In the genomic region with DNA sequence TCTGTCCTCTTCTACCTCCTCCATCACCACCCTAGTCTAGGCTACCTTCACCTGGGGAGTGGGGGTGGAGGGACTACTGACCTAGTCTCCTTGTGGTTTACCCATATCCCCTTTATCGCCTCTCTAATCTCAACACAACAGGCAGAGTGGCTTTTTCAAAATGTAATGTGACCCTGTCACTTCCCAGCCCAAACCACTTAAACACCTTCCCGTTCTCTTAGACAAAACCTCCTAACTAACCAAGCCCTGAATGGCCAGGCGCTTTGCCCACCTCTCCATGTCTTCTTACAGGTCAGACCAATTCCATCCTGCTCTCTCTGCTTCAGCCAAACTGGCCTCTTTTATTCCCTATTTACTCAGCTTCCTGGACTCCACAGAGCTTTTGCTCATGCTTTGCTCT, we compare ENCODE assay signal across 7 cellular contexts. TPM values are rescaled to one million over a fixed set of nuclear protein-coding genes. Genes with fewer than 3 reads are reported as not detected.
DNase-seq lines count a peak whose midpoint lies in the region; ATAC-seq, FAIRE-seq and TF ChIP-seq lines count a peak whose summit lies in the region.
"Not testable (repeated sequence)": the region's sequence is repeated elsewhere in the genome, so short reads cannot be mapped to it uniquely, and the experiment has no call there.

No MANE protein-coding gene starts in this region.

- intact Hi-C loops in activated CD4-positive, alpha-beta T cell treated with anti-CD3 and anti-CD28 coated beads for 36 hours (cut with DNase I, micrococcal nuclease) = loop anchor here in 1 of 2 experiments (10.0 kb wide), 1 partner anchor 112 kb away; no protein-coding TSS in a partner anchor
- intact Hi-C loops in activated T-helper 1 cell treated with anti-CD3 and anti-CD28 coated beads, Interleukin-12 subunit alpha, Interleukin-12 subunit beta, Interleukin-2, Interleukin-4 antibody, amounts not matched to agents 30 ng/mL and 10 ng/mL and 1 ng/mL, durations not matched to agents 14 hours and 24 hours and 36 hours (cut with micrococcal nuclease); K562 (cut with micrococcal nuclease): not testable (repeated sequence)

- H3K4me3 Mint-ChIP-seq in H9 = peak overlapping the region; percentile 41 to 64
- peak overlapping the region; percentile 49 for H3K4me3 Mint-ChIP-seq in activated CD4-positive, alpha-beta T cell treated with anti-CD3 and anti-CD28 coated beads for 36 hours
- H3K4me3 Mint-ChIP-seq in activated T-helper 1 cell treated with anti-CD3 and anti-CD28 coated beads, Interleukin-12 subunit alpha, Interleukin-12 subunit beta, Interleukin-2, Interleukin-4 antibody, amounts not matched to agents 30 ng/mL and 10 ng/mL and 1 ng/mL, durations not matched to agents 14 hours and 24 hours and 36 hours = peak overlapping the region; percentile 77
- peak overlapping the region; percentile 81 for H3K4me3 Mint-ChIP-seq in memory B cell

- not testable (repeated sequence) for DNase-seq in H9; activated CD4-positive, alpha-beta T cell treated with anti-CD3 and anti-CD28 coated beads for 36 hours; activated T-helper 1 cell treated with anti-CD3 and anti-CD28 coated beads, Interleukin-12 subunit alpha, Interleukin-12 subunit beta, Interleukin-2, Interleukin-4 antibody, amounts not matched to agents 30 ng/mL and 10 ng/mL and 1 ng/mL, durations not matched to agents 14 hours and 24 hours and 36 hours (ENCODE audit: low spot score); K562 (ENCODE audit: extremely low read depth in 1 of 4, low spot score in 3 of 4); memory B cell (ENCODE audit: low spot score in 2 of 2)
- DNase-seq in OCI-M1 (lab: John Stamatoyannopoulos, UW) = peak; percentile 35

- H2BK120ac ChIP-seq in H9 (ENCODE audit: low read depth, low read length, poor library complexity, severe bottlenecking) = not testable (repeated sequence)

- not testable (repeated sequence) for H3K36me3 ChIP-seq in K562 (ENCODE audit: control insufficient read depth, insufficient read depth, low read length); neuron (ENCODE audit: insufficient read depth, low read length)

- H4K8ac ChIP-seq in H9 (replicated peaks; ENCODE audit: insufficient read length, low read depth, low read length) = not testable (repeated sequence)

- not testable (repeated sequence) for H2BK12ac ChIP-seq in H9 (ENCODE audit: insufficient read length, low read depth, low read length)

- H3K36me3 Mint-ChIP-seq in H9 (ENCODE audit: insufficient read depth in 1 of 3, low read depth in 3 of 3); activated CD4-positive, alpha-beta T cell treated with anti-CD3 and anti-CD28 coated beads for 36 hours (ENCODE audit: low read depth); activated T-helper 1 cell treated with anti-CD3 and anti-CD28 coated beads, Interleukin-12 subunit alpha, Interleukin-12 subunit beta, Interleukin-2, Interleukin-4 antibody, amounts not matched to agents 30 ng/mL and 10 ng/mL and 1 ng/mL, durations not matched to agents 14 hours and 24 hours and 36 hours (ENCODE audit: low read depth); memory B cell: not testable (repeated sequence)

- H3K23me2 ChIP-seq in H9 (ENCODE audit: insufficient read length, low read depth, low read length, poor library complexity, severe bottlenecking) = not testable (repeated sequence)

- not testable (repeated sequence) for H3K79me2 ChIP-seq in H9 (ENCODE audit: insufficient read depth, low read length)
- H3K79me2 ChIP-seq in K562 (ENCODE audit: control insufficient read depth, insufficient read depth, low read length) = peaks cover 13% of the 10 kb centered on the region; the same call in 2 of the 3 replicates

- not testable (repeated sequence) for H3K27ac ChIP-seq in H9 (ENCODE audit: insufficient read length, low read depth, low read length)
- H3K27ac ChIP-seq in K562 (ENCODE audit: extremely low read depth, low read depth, low read length) = peak overlapping the region; percentile 79; the same call in 1 of the 3 replicates

- in situ Hi-C loops in K562 (cut with MboI) = not testable (repeated sequence)

- H3K9me3 ChIP-seq in H9 (ENCODE audit: control insufficient read depth, low read depth, low read length); K562 (replicated peaks; ENCODE audit: control insufficient read depth, insufficient read depth, low read depth, low read length); neuron (ENCODE audit: low read length): not testable (repeated sequence)

- H2AK5ac ChIP-seq in H9 (ENCODE audit: insufficient read length, low read length) = not testable (repeated sequence)

- not testable (repeated sequence) for TF ChIP-seq EP300 in K562 (IDR thresholded peaks at IDR 0.05; ENCODE audit: low read length)

- H3K27me3 Mint-ChIP-seq in H9 (ENCODE audit: low read depth); activated CD4-positive, alpha-beta T cell treated with anti-CD3 and anti-CD28 coated beads for 36 hours; activated T-helper 1 cell treated with anti-CD3 and anti-CD28 coated beads, Interleukin-12 subunit alpha, Interleukin-12 subunit beta, Interleukin-2, Interleukin-4 antibody, amounts not matched to agents 30 ng/mL and 10 ng/mL and 1 ng/mL, durations not matched to agents 14 hours and 24 hours and 36 hours (ENCODE audit: insufficient read depth); memory B cell: not testable (repeated sequence)

- H3K27ac Mint-ChIP-seq in H9 (0 out of 7 replicates have a peak overlapping the region, but pooled peaks of 1 of the 3 experiments have one; percentile 71), memory B cell (peak overlapping the region; percentile 90)
- H3K27ac Mint-ChIP-seq in activated CD4-positive, alpha-beta T cell treated with anti-CD3 and anti-CD28 coated beads for 36 hours = peak overlapping the region; percentile 76
- peak overlapping the region; percentile 59 for H3K27ac Mint-ChIP-seq in activated T-helper 1 cell treated with anti-CD3 and anti-CD28 coated beads, Interleukin-12 subunit alpha, Interleukin-12 subunit beta, Interleukin-2, Interleukin-4 antibody, amounts not matched to agents 30 ng/mL and 10 ng/mL and 1 ng/mL, durations not matched to agents 14 hours and 24 hours and 36 hours

- H3K4ac ChIP-seq in H9 (ENCODE audit: low read depth, low read length) = not testable (repeated sequence)

- peaks cover 7 to 17% of the 10 kb centered on the region in 2 experiments for H3K4me1 Mint-ChIP-seq in H9
- H3K4me1 Mint-ChIP-seq in activated CD4-positive, alpha-beta T cell treated with anti-CD3 and anti-CD28 coated beads for 36 hours = peaks cover 13% of the 10 kb centered on the region
- H3K4me1 Mint-ChIP-seq in activated T-helper 1 cell treated with anti-CD3 and anti-CD28 coated beads, Interleukin-12 subunit alpha, Interleukin-12 subunit beta, Interleukin-2, Interleukin-4 antibody, amounts not matched to agents 30 ng/mL and 10 ng/mL and 1 ng/mL, durations not matched to agents 14 hours and 24 hours and 36 hours (ENCODE audit: low read depth) = peaks cover 11% of the 10 kb centered on the region
- peaks cover 11% of the 10 kb centered on the region for H3K4me1 Mint-ChIP-seq in memory B cell

- H3K4me1 ChIP-seq in H9 (ENCODE audit: insufficient read depth, low read length); K562 (replicated peaks in 1 of 2; ENCODE audit: control insufficient read depth in 2 of 2, insufficient read depth in 2 of 2, low read length in 2 of 2); neuron (ENCODE audit: insufficient read depth, low read length): not testable (repeated sequence)

- BruUV-seq in K562 (replicated peaks; lab: Mats Ljungman, UMichigan) = not testable (repeated sequence)

- H3K56ac ChIP-seq in H9 (ENCODE audit: insufficient read length, low read depth, low read length) = not testable (repeated sequence)

- H3K9me3 Mint-ChIP-seq in H9; activated CD4-positive, alpha-beta T cell treated with anti-CD3 and anti-CD28 coated beads for 36 hours (ENCODE audit: low read depth); activated T-helper 1 cell treated with anti-CD3 and anti-CD28 coated beads, Interleukin-12 subunit alpha, Interleukin-12 subunit beta, Interleukin-2, Interleukin-4 antibody, amounts not matched to agents 30 ng/mL and 10 ng/mL and 1 ng/mL, durations not matched to agents 14 hours and 24 hours and 36 hours; memory B cell: not testable (repeated sequence)

- H3K18ac ChIP-seq in H9 (ENCODE audit: insufficient read length, low read depth, low read length) = not testable (repeated sequence)

- H4K20me1 ChIP-seq in H9 (ENCODE audit: control insufficient read depth, insufficient read depth, insufficient read length); K562 (replicated peaks; ENCODE audit: control insufficient read depth, insufficient read depth, low read length): not testable (repeated sequence)

- ATAC-seq in activated CD4-positive, alpha-beta T cell treated with anti-CD3 and anti-CD28 coated beads for 36 hours; memory B cell (ENCODE audit: low read depth): not testable (repeated sequence)
- ATAC-seq in K562 = peak; percentile 8

- H3K4me2 ChIP-seq in H9 (ENCODE audit: insufficient read depth, insufficient read length, low read length) = not testable (repeated sequence)
- H3K4me2 ChIP-seq in K562 (ENCODE audit: insufficient read depth, low read length) = peak overlapping the region; percentile 41

- H3K4me3 ChIP-seq in K562; neuron (ENCODE audit: low read length): not testable (repeated sequence)

- not testable (repeated sequence) for H3K9me1 ChIP-seq in K562 (ENCODE audit: control insufficient read depth, insufficient read depth, low read length)

- WGBS in H9 (ENCODE audit: extremely low coverage, insufficient read length, low lambda C conversion rate) = no CpG with 5 or more reads among the region's 3 CpGs
- 0% methylated on average over 1 of the region's 3 CpGs for WGBS in K562 (ENCODE audit: insufficient coverage, low coverage, missing lambda C conversion rate)

- not testable (repeated sequence) for H4K5ac ChIP-seq in H9 (ENCODE audit: insufficient read length, low read depth, low read length)

- CTCF ChIA-PET in activated CD4-positive, alpha-beta T cell treated with anti-CD3 and anti-CD28 coated beads for 36 hours (lab: Charles Lee); K562 (lab: Yijun Ruan, JAX; ENCODE audit: low intra/inter-chr PET ratio): not testable (repeated sequence)

- H2BK15ac ChIP-seq in H9 (ENCODE audit: low read depth, low read length) = not testable (repeated sequence)

- H3K14ac ChIP-seq in H9 (ENCODE audit: insufficient read depth, low read length) = not testable (repeated sequence)

- H2AFZ ChIP-seq in H9 (ENCODE audit: low read length); K562 (ENCODE audit: low read depth, low read length): not testable (repeated sequence)
- H2AFZ ChIP-seq in neuron (ENCODE audit: low read depth, low read length) = peak overlapping the region; percentile 16

- H2BK20ac ChIP-seq in H9 (ENCODE audit: low read depth, low read length, poor library complexity, severe bottlenecking) = not testable (repeated sequence)

- not testable (repeated sequence) for H3K27me3 ChIP-seq in H9 (ENCODE audit: insufficient read depth, low read length); K562 (ENCODE audit: control insufficient read depth in 2 of 2, insufficient read depth in 2 of 2, low read length in 2 of 2); neuron (ENCODE audit: insufficient read depth, low read length)

- not testable (repeated sequence) for H3K9ac ChIP-seq in H9 (ENCODE audit: extremely low read depth, insufficient read length, low read length); K562 (ENCODE audit: insufficient read depth in 1 of 2, low read depth in 2 of 2, low read length in 2 of 2)

- H3K23ac ChIP-seq in H9 (ENCODE audit: insufficient read length, low read depth, low read length) = not testable (repeated sequence)

- H3T11ph ChIP-seq in H9 (ENCODE audit: low read length) = not testable (repeated sequence)

- not testable (repeated sequence) for TF ChIP-seq POLR2A in K562 (conservative IDR thresholded peaks at IDR 0.05)

- not testable (repeated sequence) for TF ChIP-seq RAD21 in K562 (CRISPR knock-in tag; conservative IDR thresholded peaks at IDR 0.05 in 1 of 2, IDR thresholded peaks at IDR 0.05 in 1 of 2)

- TF ChIP-seq CTCF in H9 (conservative IDR thresholded peaks at IDR 0.05); K562 (IDR thresholded peaks at IDR 0.05 in 2 of 3, conservative IDR thresholded peaks at IDR 0.05 in 1 of 3; ENCODE audit: insufficient read depth in 2 of 3, low read depth in 1 of 3, low read length in 3 of 3): not testable (repeated sequence)

- not testable (repeated sequence) for H4K91ac ChIP-seq in H9 (ENCODE audit: insufficient read length, low read depth, low read length)

- not testable (repeated sequence) for FAIRE-seq in K562 (lab: Jason Lieb, UNC)

- H2BK5ac ChIP-seq in H9 (ENCODE audit: insufficient read length, low read length) = not testable (repeated sequence)

- H3K79me1 ChIP-seq in H9 (ENCODE audit: insufficient read depth, low read depth, low read length, poor library complexity, severe bottlenecking) = not testable (repeated sequence)

- POLR2A ChIA-PET in activated CD4-positive, alpha-beta T cell treated with anti-CD3 and anti-CD28 coated beads for 36 hours (lab: Charles Lee) = interaction anchor here (1.3 kb wide), 1 partner anchor 181 kb away, joined by 9 read pairs; no protein-coding TSS in a partner anchor
- POLR2A ChIA-PET in K562 (lab: Yijun Ruan, JAX) = not testable (repeated sequence)

RNA-seq across cellular contexts. Expression of a gene that starts 0.7 kb away (rescaled TPM):
- total RNA-seq in H9 (2021) = 9.0 and 9.2 TPM in 2 replicates
- 1 to 10 TPM; 6.8 to 7.6 TPM for total RNA-seq in activated CD4-positive, alpha-beta T cell treated with anti-CD3 and anti-CD28 coated beads for 36 hours
- 10.4 and 11.1 TPM in 2 replicates for total RNA-seq in activated T-helper 1 cell treated with anti-CD3 and anti-CD28 coated beads, Interleukin-12 subunit alpha, Interleukin-12 subunit beta, Interleukin-2, Interleukin-4 antibody, amounts not matched to agents 30 ng/mL and 10 ng/mL and 1 ng/mL, durations not matched to agents 14 hours and 24 hours and 36 hours
- 27.8 and 43.3 TPM in 2 replicates for total RNA-seq in K562 (2011; cell fraction: chromatin; rRNA removed; ENCODE audit: low replicate concordance)
- total RNA-seq in K562 (2011; cell fraction: nucleolus; rRNA removed) = 16.5 and 18.8 TPM in 2 replicates
- total RNA-seq in K562 (2011; cell fraction: nucleoplasm; rRNA removed) = 22.3 and 25.0 TPM in 2 replicates
- total RNA-seq in K562 (2014; rRNA removed) = 5.1 and 5.6 TPM in 2 replicates
- 6.9 and 7.9 TPM in 2 replicates for total RNA-seq in K562 (2014; rRNA removed; fragmentation: Illumina TruSeq; extraction: Trizol)
- 8.1 and 8.7 TPM in 2 replicates for total RNA-seq in K562 (2015; rRNA removed; fragmentation: Illumina TruSeq; extraction: Trizol)
- 6.5 and 8.0 TPM in 2 replicates for total RNA-seq in K562 (2021)
- 16.5 and 17.0 TPM in 2 replicates for polyA plus RNA-seq in K562 (2011; rRNA removed)
- polyA plus RNA-seq in K562 (2011; cell fraction: cytosol; rRNA removed) = 5.7 and 8.7 TPM in 2 replicates
- 57.0 and 64.2 TPM in 2 replicates for polyA plus RNA-seq in K562 (2011; cell fraction: nucleus; rRNA removed)
- polyA plus RNA-seq in K562 (2012) = 6.3 and 9.5 TPM in 2 replicates
- 9.3 and 10.2 TPM in 2 replicates for polyA plus RNA-seq in K562 (2014; fragmentation: Illumina TruSeq; extraction: Trizol)
- polyA plus RNA-seq in K562 (2014; fragmentation: Nextera tagmentation; extraction: Ambion mirVana) = 1 to 10 TPM; 2.8 to 3.3 TPM
- 9.1 and 10.1 TPM in 2 replicates for polyA plus RNA-seq in K562 (2014; rRNA removed)
- 7.6 and 8.5 TPM in 2 replicates for polyA minus RNA-seq in K562 (2011; rRNA and poly(A)+ RNA removed)
- polyA minus RNA-seq in K562 (2011; cell fraction: cytosol; rRNA and poly(A)+ RNA removed) = 2.4 and 3.9 TPM in 2 replicates
- polyA minus RNA-seq in K562 (2011; cell fraction: nucleus; rRNA and poly(A)+ RNA removed) = 12.9 and 17.0 TPM in 2 replicates
